Comparison of ENCODE assay signal across 10 cellular contexts in the genomic region with DNA sequence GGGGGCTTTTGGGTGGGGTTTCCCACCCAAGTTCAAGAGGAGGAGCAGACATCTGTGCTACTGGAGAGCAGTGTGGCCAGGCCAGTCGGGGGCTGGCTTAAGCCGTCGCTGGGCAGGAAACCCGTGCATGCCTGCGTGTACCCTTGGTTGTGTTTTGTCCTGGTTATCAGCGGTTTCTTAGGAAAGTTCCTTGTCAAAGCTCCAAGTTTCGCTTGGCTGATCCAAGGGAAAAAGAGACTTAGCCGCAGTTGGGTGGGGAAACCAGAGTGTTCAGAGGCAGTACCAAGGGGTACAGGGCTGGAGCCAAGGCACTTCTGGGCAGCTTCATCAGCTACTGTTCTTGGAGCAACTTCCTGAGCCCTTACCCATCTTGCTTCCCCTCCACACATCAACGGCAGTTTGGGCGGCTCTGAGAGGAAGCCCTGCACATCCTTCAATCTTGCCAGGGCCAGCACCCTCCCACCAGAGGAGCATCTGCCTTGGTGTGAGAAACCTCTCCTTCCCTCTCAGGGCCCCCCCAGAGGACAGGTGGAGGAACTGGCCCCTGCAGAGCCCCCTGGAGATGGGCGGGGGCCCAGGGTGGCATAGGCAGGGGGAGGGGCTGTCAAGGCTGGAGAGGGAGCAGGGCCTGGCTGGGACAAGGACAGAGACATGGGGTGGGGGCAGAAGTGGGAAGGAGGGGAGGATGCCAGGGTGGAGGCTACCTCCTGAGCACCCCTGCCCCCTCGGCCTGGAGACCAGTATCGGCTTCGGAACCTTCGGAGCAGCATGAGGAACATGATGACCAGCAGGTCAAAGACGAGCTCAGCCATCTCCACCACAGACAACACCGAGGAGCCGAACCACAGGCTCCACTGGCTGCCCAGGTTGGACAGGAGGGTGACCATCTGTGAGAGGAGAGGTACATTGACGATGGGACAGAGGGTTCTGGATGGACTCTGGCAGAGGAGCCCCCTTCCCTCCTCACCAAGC. TPM values are rescaled to one million over a fixed set of nuclear protein-coding genes. Genes with fewer than 3 reads are reported as not detected.
DNase-seq lines count a peak whose midpoint lies in the region; ATAC-seq, FAIRE-seq and TF ChIP-seq lines count a peak whose summit lies in the region.
"Had no signal": no experiment of that assay in that cellular context is flagged by ENCODE, and none has a peak within 500 bp of the region (broad histone marks: within the 10 kb centered on the region; RNA-seq: fewer than 3 reads in every experiment).

No MANE protein-coding gene starts in this region.

- ATAC-seq in GM21390 (IDR thresholded peaks at IDR 0.05; ENCODE audit: unreplicated experiment) (no peak), HG02763 (IDR thresholded peaks at IDR 0.05; ENCODE audit: unreplicated experiment) (no peak)

- DNase-seq in AG08395 (ENCODE audit: low spot score), result peak; percentile 63
- peak; percentile 77 for DNase-seq in RCC 7860 (ENCODE audit: low spot score)
- DNase-seq in fibroblast of villous mesenchyme (ENCODE audit: low read depth), result peak; percentile 93
- peak; percentile 94 for DNase-seq in posterior vena cava (ENCODE audit: low spot score)
- DNase-seq in NCI-H748 (lab: John Stamatoyannopoulos, UW; ENCODE audit: unreplicated experiment), result no peak
- DNase-seq in stimulated activated CD4-positive, alpha-beta T cell treated with anti-CD3 and anti-CD28 coated beads, Interleukin-1b, Interleukin-23, amount 100 ng/mL, for 48 hours, result no peak
- DNase-seq: nephron progenitor cell had no signal

- TF ChIP-seq CTCF in fibroblast of villous mesenchyme (IDR thresholded peaks at IDR 0.05; ENCODE audit: insufficient read depth, low read depth, low read length), result no peak

- intact Hi-C loops in posterior vena cava (cut with DNase I), result no loop called here

- H3K4me3 ChIP-seq in fibroblast of villous mesenchyme (ENCODE audit: low read depth, low read length), result no peak overlapping the region

- FAIRE-seq in RCC 7860 (lab: Jason Lieb, UNC), result peak; percentile 86

RNA-seq across cellular contexts. Expression of gene TNFRSF1A, which starts 5.8 kb away (rescaled TPM):
- 125 and 174 TPM in 2 replicates for total RNA-seq in fibroblast of villous mesenchyme
- 100 to 1,000 TPM; 190 to 194 TPM for total RNA-seq in posterior vena cava

RNA-seq across cellular contexts. Expression of gene SCNN1A, which starts 27.7 kb away (rescaled TPM):
- total RNA-seq in fibroblast of villous mesenchyme (under 0.01 and 0.32 TPM in 2 replicates), posterior vena cava (1 to 10 TPM; 1.9 to 3.3 TPM)

RNA-seq across cellular contexts. Expression of gene LTBR, which starts 36.3 kb away (rescaled TPM):
- 61.3 and 69.6 TPM in 2 replicates for total RNA-seq in fibroblast of villous mesenchyme
- 10 to 100 TPM; 86.4 to 92.5 TPM for total RNA-seq in posterior vena cava

RNA-seq across cellular contexts. Expression of gene PLEKHG6, which starts 37.2 kb away (rescaled TPM):
- under 0.01 TPM in 1 of 2 replicates, not detected in the other for total RNA-seq in fibroblast of villous mesenchyme
- under 1 TPM in 1 of 2 donors, not detected in 1; 0.51 TPM for total RNA-seq in posterior vena cava
- total RNA-seq: LHCN-M2 had no signal

Comparison
In these comparisons a context has a peak if more than half of its experiments do, and no peak if none do; other contexts are left out.
1. DNase-seq: peak in AG08395 (single experiment), RCC 7860 (single experiment), fibroblast of villous mesenchyme (single experiment) and posterior vena cava (single experiment); none in NCI-H748 (single experiment) and stimulated activated CD4-positive, alpha-beta T cell treated with anti-CD3 and anti-CD28 coated beads, Interleukin-1b, Interleukin-23, amount 100 ng/mL, for 48 hours (single experiment).